Comparison of ENCODE assay signal across 29 cellular contexts in the genomic region with DNA sequence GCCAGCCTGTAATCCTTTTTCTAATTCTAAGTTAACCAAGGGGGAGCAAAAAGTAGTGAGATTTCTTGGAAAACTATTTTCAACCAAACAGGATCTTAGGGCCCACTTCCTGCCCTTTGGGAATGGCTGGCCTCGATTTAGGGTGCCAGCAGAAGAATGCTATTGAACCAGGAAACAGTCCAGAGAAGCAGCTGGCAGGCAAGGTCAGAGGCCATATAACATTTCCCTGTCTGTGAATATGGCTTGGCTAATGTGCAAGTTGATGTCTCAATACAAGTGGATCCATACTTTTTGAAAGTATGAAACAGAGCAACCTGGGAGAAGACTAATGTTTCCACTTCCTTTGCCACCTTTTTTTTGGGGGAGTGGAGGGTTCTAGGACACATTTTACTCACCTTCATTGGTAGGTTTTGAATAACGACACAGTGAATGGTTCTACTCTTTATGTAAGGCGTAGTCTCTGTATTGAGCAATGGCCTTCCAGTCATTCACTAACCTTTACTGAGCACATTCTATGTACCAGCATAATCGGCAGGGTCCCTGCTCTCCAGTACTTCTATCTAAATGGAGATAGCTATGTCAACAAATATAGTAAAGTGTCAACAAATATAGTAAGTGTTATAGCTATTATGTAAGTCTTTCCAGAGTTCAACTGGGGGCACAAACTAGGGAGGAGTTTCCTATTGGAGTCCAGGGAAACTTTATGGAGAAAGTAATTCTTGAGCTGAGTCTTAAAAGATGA. TPM values are rescaled to one million over a fixed set of nuclear protein-coding genes. Genes with fewer than 3 reads are reported as not detected.
A peak's percentile ranks its signal among the peaks of the same experiment; 100 is the strongest.
DNase-seq lines count a peak whose midpoint lies in the region; ATAC-seq and TF ChIP-seq lines count a peak whose summit lies in the region.
"Had no signal": no experiment of that assay in that cellular context is flagged by ENCODE, and none has a peak within 500 bp of the region (broad histone marks: within the 10 kb centered on the region; RNA-seq: fewer than 3 reads in every experiment).

No MANE protein-coding gene starts in this region.

- CTCF ChIA-PET in CD4-positive, alpha-beta T cell (lab: Charles Lee) = interaction anchor here (1.2 to 1.8 kb wide), 3 partner anchors 13 to 211 kb away, joined by 4 to 6 read pairs (median 4); a partner anchor contains a TSS
- CTCF ChIA-PET in WTC11 (lab: Charles Lee) = interaction anchor here (0.7 to 0.9 kb wide), 2 partner anchors 13 to 211 kb away, joined by 3 read pairs; no protein-coding TSS in a partner anchor

- H3K23ac ChIP-seq in trophoblast cell (ENCODE audit: low read length) = no peak overlapping the region

- H3K27ac Mint-ChIP-seq in CD4-positive, alpha-beta T cell = peak overlapping the region; percentile 76
- H3K27ac Mint-ChIP-seq in immature natural killer cell (peak overlapping the region in 4 of 6 donors; percentile 30 to 60 (median 38)), WTC11 (no peak overlapping the region)
- H3K27ac Mint-ChIP-seq: activated naive CD4-positive, alpha-beta T cell treated with anti-CD3 and anti-CD28 coated beads, Interleukin-2, amount 10 ng/mL, durations not matched to agents 7 days and 5 days; activated T-helper 1 cell treated with anti-CD3 and anti-CD28 coated beads, Interleukin-12 subunit alpha, Interleukin-12 subunit beta, Interleukin-2, Interleukin-4 antibody, amounts not matched to agents 30 ng/mL and 10 ng/mL and 1 ng/mL, durations not matched to agents 14 hours and 24 hours and 36 hours had no signal

- no peak for DNase-seq in CD4-positive, alpha-beta T cell
- DNase-seq in HuH-7.5 (ENCODE audit: low spot score) (peak; percentile 37), immature natural killer cell (no peak), trophoblast cell (peak; percentile 78 to 88), WTC11 (ENCODE audit: low spot score) (no peak), NK-92 (lab: John Stamatoyannopoulos, UW; ENCODE audit: unreplicated experiment) (no peak)
- DNase-seq: ACHN; activated CD4-positive, alpha-beta T cell treated with anti-CD3 and anti-CD28 coated beads, Interleukin-2, amount 50 U/mL, for 4 hours; activated naive CD4-positive, alpha-beta T cell treated with anti-CD3 and anti-CD28 coated beads, Interleukin-2, amount 10 ng/mL, durations not matched to agents 7 days and 5 days; amygdala; BE2C; DMS79; effector CD8-positive, alpha-beta T cell; erythroblast; HCEC 1CT; head of caudate nucleus; kidney glomerular epithelial cell; NCI-H1436; NCI-H446 treated with DMSO at 0.1 percent for 48 hours; NK-92 treated with Interleukin-12 subunit alpha and Interleukin-12 subunit beta, amount 100 ng/mL, for 24 hours; PC-3; SHP77; stimulated activated CD4-positive, alpha-beta T cell treated with anti-CD3 and anti-CD28 coated beads, Interleukin-15, amount 100 ng/mL, for 24 hours; stimulated activated naive CD8-positive, alpha-beta T cell treated with anti-CD3 and anti-CD28 coated beads, Interleukin-15, Interleukin-2, amounts not matched to agents 100 U/mL and 50 U/mL, for 24 hours; T-helper 1 cell had no signal

- H3K36me3 Mint-ChIP-seq in CD4-positive, alpha-beta T cell (ENCODE audit: low read depth) = peaks cover 82% of the 10 kb centered on the region
- H3K36me3 Mint-ChIP-seq in immature natural killer cell (peaks cover 16 to 45% (median 17%) of the 10 kb centered on the region in 3 donors), WTC11 (no peaks in the 10 kb centered on the region)

- H4K12ac ChIP-seq in trophoblast cell (ENCODE audit: low read depth, low read length) = no peak overlapping the region

- H3K79me1 ChIP-seq in trophoblast cell (ENCODE audit: low read length) = peaks cover 4% of the 10 kb centered on the region

- no peak overlapping the region for H2BK12ac ChIP-seq in trophoblast cell (ENCODE audit: low read length)

- H4K8ac ChIP-seq in trophoblast cell (ENCODE audit: low read depth, low read length) = no peak overlapping the region

- TF ChIP-seq CTCF in CD4-positive, alpha-beta T cell (IDR thresholded peaks at IDR 0.05) = no peak
- no peak for TF ChIP-seq CTCF in WTC11 (IDR thresholded peaks at IDR 0.05)

- no peak overlapping the region for H3K4me3 Mint-ChIP-seq in CD4-positive, alpha-beta T cell
- no peak overlapping the region for H3K4me3 Mint-ChIP-seq in immature natural killer cell
- no peak overlapping the region for H3K4me3 Mint-ChIP-seq in WTC11
- H3K4me3 Mint-ChIP-seq: activated naive CD4-positive, alpha-beta T cell treated with anti-CD3 and anti-CD28 coated beads, Interleukin-2, amount 10 ng/mL, durations not matched to agents 7 days and 5 days; activated T-helper 1 cell treated with anti-CD3 and anti-CD28 coated beads, Interleukin-12 subunit alpha, Interleukin-12 subunit beta, Interleukin-2, Interleukin-4 antibody, amounts not matched to agents 30 ng/mL and 10 ng/mL and 1 ng/mL, durations not matched to agents 14 hours and 24 hours and 36 hours had no signal

- H3K27me3 ChIP-seq in CD4-positive, alpha-beta T cell (ENCODE audit: control insufficient read depth, insufficient read depth, low read length) = no peaks in the 10 kb centered on the region
- H3K27me3 ChIP-seq in trophoblast cell (ENCODE audit: insufficient read depth, low read length) = no peaks in the 10 kb centered on the region
- H3K27me3 ChIP-seq: BE2C had no signal

- H3K4me1 ChIP-seq in trophoblast cell (ENCODE audit: control insufficient read depth in 1 of 2, insufficient read depth in 2 of 2, low read length in 2 of 2) = peaks cover 13 to 14% of the 10 kb centered on the region in 2 experiments
- H3K4me1 ChIP-seq: BE2C had no signal

- no peak for ATAC-seq in CD4-positive, alpha-beta T cell (ENCODE audit: poor library complexity)
- ATAC-seq in WTC11 (no peak), GM18873 (IDR thresholded peaks at IDR 0.05; ENCODE audit: low FRiP score, unreplicated experiment) (no peak)
- ATAC-seq: PC-3; sciatic nerve; stimulated activated naive CD8-positive, alpha-beta T cell treated with anti-CD3 and anti-CD28 coated beads, Interleukin-15, Interleukin-2, amounts not matched to agents 100 U/mL and 50 U/mL, for 24 hours had no signal

- POLR2A ChIA-PET in CD4-positive, alpha-beta T cell (lab: Charles Lee) = interaction anchor here (1.8 kb wide), 1 partner anchor 219 kb away, joined by 5 read pairs; a partner anchor contains a TSS
- POLR2A ChIA-PET in WTC11 (lab: Charles Lee) = interaction anchor here (1.3 kb wide), 1 partner anchor 206 kb away, joined by 3 read pairs; no protein-coding TSS in a partner anchor

- no peaks in the 10 kb centered on the region for H3K9me3 Mint-ChIP-seq in CD4-positive, alpha-beta T cell
- H3K9me3 Mint-ChIP-seq in immature natural killer cell (no peaks in the 10 kb centered on the region), WTC11 (no peaks in the 10 kb centered on the region)
- H3K9me3 Mint-ChIP-seq: activated naive CD4-positive, alpha-beta T cell treated with anti-CD3 and anti-CD28 coated beads, Interleukin-2, amount 10 ng/mL, durations not matched to agents 7 days and 5 days; activated T-helper 1 cell treated with anti-CD3 and anti-CD28 coated beads, Interleukin-12 subunit alpha, Interleukin-12 subunit beta, Interleukin-2, Interleukin-4 antibody, amounts not matched to agents 30 ng/mL and 10 ng/mL and 1 ng/mL, durations not matched to agents 14 hours and 24 hours and 36 hours had no signal

- H3K4ac ChIP-seq in trophoblast cell (ENCODE audit: low read depth, low read length) = no peak overlapping the region

- no peak overlapping the region for H3K14ac ChIP-seq in trophoblast cell (ENCODE audit: low read length)

- WGBS in trophoblast cell (ENCODE audit: extremely low coverage, insufficient coverage, insufficient read length) = no CpG with 5 or more reads among the region's 4 CpGs

- H2BK120ac ChIP-seq in trophoblast cell (ENCODE audit: insufficient read depth, low read length, poor library complexity) = peak overlapping the region; percentile 25

- H2BK5ac ChIP-seq in trophoblast cell (ENCODE audit: low read depth, low read length, poor library complexity) = no peak overlapping the region

- no peaks in the 10 kb centered on the region for H3K9me3 ChIP-seq in CD4-positive, alpha-beta T cell (ENCODE audit: control insufficient read depth, low read length)
- H3K9me3 ChIP-seq in trophoblast cell (ENCODE audit: insufficient read depth, low read depth, low read length) = no peaks in the 10 kb centered on the region
- H3K9me3 ChIP-seq: BE2C, thoracic aorta had no signal

- intact Hi-C loops in CD4-positive, alpha-beta T cell (cut with DNase I, micrococcal nuclease) = no loop called here

- H3K79me2 ChIP-seq in trophoblast cell (ENCODE audit: control insufficient read depth, insufficient read depth, low read length, poor library complexity) = no peaks in the 10 kb centered on the region

- no peak overlapping the region for H3K9ac ChIP-seq in trophoblast cell (ENCODE audit: low read length)

- H3K18ac ChIP-seq in trophoblast cell (ENCODE audit: low read length) = no peak overlapping the region

- H4K91ac ChIP-seq in trophoblast cell (ENCODE audit: low read depth, low read length) = no peak overlapping the region

- H3K4me3 ChIP-seq in trophoblast cell (ENCODE audit: low read depth, low read length) = no peak overlapping the region
- H3K4me3 ChIP-seq: thoracic aorta had no signal

- no peaks in the 10 kb centered on the region for H3K36me3 ChIP-seq in trophoblast cell (ENCODE audit: control insufficient read depth in 1 of 2, insufficient read depth in 2 of 2, low read length in 2 of 2)
- H3K36me3 ChIP-seq: BE2C had no signal

- no peak overlapping the region for H3K4me2 ChIP-seq in trophoblast cell (ENCODE audit: low read length)

- H2AFZ ChIP-seq in trophoblast cell (ENCODE audit: insufficient read depth, low read length, poor library complexity) = no peak overlapping the region

- H3K4me1 Mint-ChIP-seq in CD4-positive, alpha-beta T cell (ENCODE audit: low read depth) = peaks cover 57% of the 10 kb centered on the region
- H3K4me1 Mint-ChIP-seq in immature natural killer cell (peaks cover 15 to 28% of the 10 kb centered on the region in 2 donors), WTC11 (no peaks in the 10 kb centered on the region)

- H3K27ac ChIP-seq in CD4-positive, alpha-beta T cell (ENCODE audit: low read depth, low read length) = no peak overlapping the region
- no peak overlapping the region for H3K27ac ChIP-seq in trophoblast cell (ENCODE audit: low read depth, low read length)
- H3K27ac ChIP-seq: thoracic aorta had no signal

- H2AK5ac ChIP-seq in trophoblast cell (ENCODE audit: low read length) = no peak overlapping the region

- H3K27me3 Mint-ChIP-seq in CD4-positive, alpha-beta T cell = no peaks in the 10 kb centered on the region
- H3K27me3 Mint-ChIP-seq in immature natural killer cell (ENCODE audit: low read depth in 3 of 3) = peaks cover 0 to 1% (median 0%) of the 10 kb centered on the region in 3 donors
- no peaks in the 10 kb centered on the region for H3K27me3 Mint-ChIP-seq in WTC11 (ENCODE audit: low read depth)
- H3K27me3 Mint-ChIP-seq: activated naive CD4-positive, alpha-beta T cell treated with anti-CD3 and anti-CD28 coated beads, Interleukin-2, amount 10 ng/mL, durations not matched to agents 7 days and 5 days had no signal

RNA-seq across cellular contexts. Expression of a gene that starts 34.2 kb away (rescaled TPM):
- 10 to 100 TPM; 64.7 to 73.1 TPM for total RNA-seq in CD4-positive, alpha-beta T cell
- polyA plus RNA-seq in immature natural killer cell = 10 to 100 TPM; 18.8 to 26.2 (median 25.9) TPM
- polyA plus RNA-seq in trophoblast cell (2013) = 63.0 and 64.3 TPM in 2 replicates
- total RNA-seq in WTC11 (2021) = 84.8 to 90.6 TPM (median 88.8 TPM) in 3 replicates

Comparison
In these comparisons a context has a peak if more than half of its experiments do, and no peak if none do; other contexts are left out.
1. DNase-seq: peak in HuH-7.5 (single experiment) and trophoblast cell (2 of 2); none in CD4-positive, alpha-beta T cell (0 of 10), immature natural killer cell (0 of 3), WTC11 (single experiment) and NK-92 (single experiment).